22 cellular contexts compared by ENCODE assay signal in the genomic region with DNA sequence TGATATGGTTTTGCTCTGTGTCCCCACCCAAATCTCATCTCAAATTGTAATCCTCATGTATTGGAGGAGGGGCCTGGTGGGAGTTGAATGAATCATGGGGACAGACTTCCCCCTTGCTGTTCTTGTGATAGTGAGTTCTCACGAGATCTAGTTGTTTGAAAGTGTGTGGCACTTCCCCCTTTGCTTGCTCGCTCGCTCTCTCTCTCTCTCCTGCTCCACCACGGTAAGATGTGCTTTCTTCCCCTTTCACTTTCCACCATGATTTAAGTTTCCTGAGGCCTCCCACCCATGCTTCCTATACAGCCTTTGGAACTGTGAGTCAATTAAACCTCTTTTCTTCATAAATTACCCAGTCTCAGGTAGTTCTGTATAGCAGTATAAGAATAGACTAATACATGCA.
DNase-seq lines count a peak whose midpoint lies in the region; ATAC-seq and TF ChIP-seq lines count a peak whose summit lies in the region.
"Had no signal": no experiment of that assay in that cellular context is flagged by ENCODE, and none has a peak within 500 bp of the region (broad histone marks: within the 10 kb centered on the region; RNA-seq: fewer than 3 reads in every experiment).

No MANE protein-coding gene starts in this region.

- no peak overlapping the region for H3K4me3 ChIP-seq in upper lobe of right lung
- H3K4me3 ChIP-seq: A549, adrenal gland, Peyer's patch, thyroid gland had no signal

- no peak for ATAC-seq in activated naive CD8-positive, alpha-beta T cell treated with anti-CD3 and anti-CD28 coated beads, Interleukin-2, amount 50 U/mL, for 24 hours
- ATAC-seq in upper lobe of right lung (peak; percentile 71), HG03025 (IDR thresholded peaks at IDR 0.05; ENCODE audit: low FRiP score, unreplicated experiment) (no peak), foreskin keratinocyte (no peak)
- ATAC-seq: A549 had no signal

- H3K4me1 Mint-ChIP-seq in activated naive CD4-positive, alpha-beta T cell treated with anti-CD3 and anti-CD28 coated beads, Interleukin-2, amount 50 U/mL, for 24 hours: peaks cover 62% of the 10 kb centered on the region
- peaks cover 37% of the 10 kb centered on the region for H3K4me1 Mint-ChIP-seq in activated naive CD8-positive, alpha-beta T cell treated with anti-CD3 and anti-CD28 coated beads, Interleukin-2, amount 50 U/mL, for 24 hours

- no peak for DNase-seq in activated naive CD4-positive, alpha-beta T cell (lab: John Stamatoyannopoulos, UW)
- DNase-seq in NOMO-1 treated with DMSO at 0.1 percent for 48 hours (lab: John Stamatoyannopoulos, UW; ENCODE audit: unreplicated experiment) (peak; percentile 78), upper lobe of right lung (no peak), foreskin keratinocyte (no peak), NCI-H1930 (lab: John Stamatoyannopoulos, UW) (no peak)
- DNase-seq in activated naive CD8-positive, alpha-beta T cell treated with anti-CD3 and anti-CD28 coated beads, Interleukin-2, amount 50 U/mL, for 24 hours: no peak
- DNase-seq: adrenal gland; CD4-positive, CD25-positive, alpha-beta regulatory T cell; DMS79; foreskin melanocyte; midbrain; NCI-H1105; NCI-H526 treated with DMSO at 0.1 percent for 48 hours; Peyer's patch; SW 1271; thyroid gland had no signal

- H3K4me3 Mint-ChIP-seq in activated naive CD4-positive, alpha-beta T cell treated with anti-CD3 and anti-CD28 coated beads, Interleukin-2, amount 50 U/mL, for 24 hours: no peak overlapping the region
- H3K4me3 Mint-ChIP-seq in activated naive CD8-positive, alpha-beta T cell treated with anti-CD3 and anti-CD28 coated beads, Interleukin-2, amount 50 U/mL, for 24 hours: no peak overlapping the region
- H3K4me3 Mint-ChIP-seq: activated T-helper 1 cell treated with anti-CD3 and anti-CD28 coated beads, Interleukin-12 subunit alpha, Interleukin-12 subunit beta, Interleukin-2, Interleukin-4 antibody, amounts not matched to agents 30 ng/mL and 10 ng/mL and 1 ng/mL, durations not matched to agents 14 hours and 24 hours and 36 hours; CD4-positive, CD25-positive, alpha-beta regulatory T cell had no signal

- H3K36me3 Mint-ChIP-seq in activated naive CD4-positive, alpha-beta T cell treated with anti-CD3 and anti-CD28 coated beads, Interleukin-2, amount 50 U/mL, for 24 hours: peaks cover 15% of the 10 kb centered on the region
- H3K36me3 Mint-ChIP-seq in activated naive CD8-positive, alpha-beta T cell treated with anti-CD3 and anti-CD28 coated beads, Interleukin-2, amount 50 U/mL, for 24 hours (ENCODE audit: low read depth): peaks cover 16% of the 10 kb centered on the region

- H3K27me3 Mint-ChIP-seq in activated naive CD4-positive, alpha-beta T cell treated with anti-CD3 and anti-CD28 coated beads, Interleukin-2, amount 50 U/mL, for 24 hours: no peaks in the 10 kb centered on the region
- no peaks in the 10 kb centered on the region for H3K27me3 Mint-ChIP-seq in activated naive CD8-positive, alpha-beta T cell treated with anti-CD3 and anti-CD28 coated beads, Interleukin-2, amount 50 U/mL, for 24 hours
- H3K27me3 Mint-ChIP-seq: CD4-positive, CD25-positive, alpha-beta regulatory T cell had no signal

- H3K27me3 ChIP-seq in upper lobe of right lung (no peaks in the 10 kb centered on the region), foreskin keratinocyte (no peaks in the 10 kb centered on the region)
- H3K27me3 ChIP-seq: adrenal gland, Peyer's patch, thyroid gland had no signal

- H3K9me3 Mint-ChIP-seq in activated naive CD4-positive, alpha-beta T cell treated with anti-CD3 and anti-CD28 coated beads, Interleukin-2, amount 50 U/mL, for 24 hours: peaks cover 5% of the 10 kb centered on the region
- H3K9me3 Mint-ChIP-seq in activated naive CD8-positive, alpha-beta T cell treated with anti-CD3 and anti-CD28 coated beads, Interleukin-2, amount 50 U/mL, for 24 hours: peaks cover 10% of the 10 kb centered on the region

- peak overlapping the region; percentile 14 for H3K27ac Mint-ChIP-seq in activated naive CD4-positive, alpha-beta T cell treated with anti-CD3 and anti-CD28 coated beads, Interleukin-2, amount 50 U/mL, for 24 hours
- peak overlapping the region; percentile 19 for H3K27ac Mint-ChIP-seq in activated naive CD8-positive, alpha-beta T cell treated with anti-CD3 and anti-CD28 coated beads, Interleukin-2, amount 50 U/mL, for 24 hours
- H3K27ac Mint-ChIP-seq: activated T-helper 1 cell treated with anti-CD3 and anti-CD28 coated beads, Interleukin-12 subunit alpha, Interleukin-12 subunit beta, Interleukin-2, Interleukin-4 antibody, amounts not matched to agents 30 ng/mL and 10 ng/mL and 1 ng/mL, durations not matched to agents 14 hours and 24 hours and 36 hours; CD4-positive, CD25-positive, alpha-beta regulatory T cell had no signal

- H3K9me3 ChIP-seq in upper lobe of right lung: no peaks in the 10 kb centered on the region
- H3K9me3 ChIP-seq: A549, adrenal gland, thyroid gland had no signal

- intact Hi-C loops in upper lobe of right lung (cut with DNase I): no loop called here

- H3K4me1 ChIP-seq in upper lobe of right lung (peaks cover under 1% of the 10 kb centered on the region), foreskin keratinocyte (no peaks in the 10 kb centered on the region)
- H3K4me1 ChIP-seq: A549, Peyer's patch, thyroid gland had no signal

- TF ChIP-seq CTCF in upper lobe of right lung (IDR thresholded peaks at IDR 0.05) (no peak), foreskin keratinocyte (conservative IDR thresholded peaks at IDR 0.05) (no peak)

- no peaks in the 10 kb centered on the region for H3K36me3 ChIP-seq in upper lobe of right lung
- H3K36me3 ChIP-seq: adrenal gland, Peyer's patch, thyroid gland had no signal

- H3K27ac ChIP-seq in upper lobe of right lung (no peak overlapping the region), foreskin keratinocyte (no peak overlapping the region)
- H3K27ac ChIP-seq: A549, adrenal gland, epithelial cell of prostate, Peyer's patch, thyroid gland, VCaP had no signal
